In genomic region chr10:119149157-119149556, GRCh38 we compare ENCODE assay signal across 20 cellular contexts.
"Had no signal": no experiment of that assay in that cellular context is flagged by ENCODE, and none has a peak within 500 bp of the region (broad histone marks: within the 10 kb centered on the region; RNA-seq: fewer than 3 reads in every experiment).

No MANE protein-coding gene starts in this region.

- H3K4me3 Mint-ChIP-seq: memory B cell; natural killer cell treated with Interleukin-12 subunit alpha and Interleukin-12 subunit beta and Interleukin-15 and Interleukin-18, amount 100 ng/mL, for 72 hours; stimulated activated naive CD8-positive, alpha-beta T cell treated with anti-CD3 and anti-CD28 coated beads, Interleukin-15, amount 100 ng/mL, for 72 hours had no signal

- H3K9me3 ChIP-seq: colonic mucosa, esophagus squamous epithelium, left ventricle myocardium inferior, lower lobe of right lung, neutrophil, testis, tibial nerve, upper lobe of right lung, vagina had no signal

- H2AFZ ChIP-seq: hepatocyte had no signal

- H3K4me1 Mint-ChIP-seq: memory B cell; stimulated activated naive CD8-positive, alpha-beta T cell treated with anti-CD3 and anti-CD28 coated beads, Interleukin-15, amount 100 ng/mL, for 72 hours had no signal

- H3K9me3 Mint-ChIP-seq: natural killer cell treated with Interleukin-12 subunit alpha and Interleukin-12 subunit beta and Interleukin-15 and Interleukin-18, amount 100 ng/mL, for 72 hours; stimulated activated naive CD8-positive, alpha-beta T cell treated with anti-CD3 and anti-CD28 coated beads, Interleukin-15, amount 100 ng/mL, for 72 hours had no signal

- H3K36me3 ChIP-seq: colonic mucosa had no signal

- H3K4me3 ChIP-seq: colonic mucosa, esophagus squamous epithelium, hepatocyte, left ventricle myocardium inferior, lower lobe of right lung, skin epidermis, testis, tibial nerve, upper lobe of right lung, vagina had no signal

- ATAC-seq: left cardiac atrium; sciatic nerve; stimulated activated naive CD8-positive, alpha-beta T cell treated with anti-CD3 and anti-CD28 coated beads, Interleukin-15, amount 100 ng/mL, for 72 hours; upper lobe of right lung had no signal

- H3K4me1 ChIP-seq: colonic mucosa, esophagus squamous epithelium, lower lobe of right lung, testis, tibial nerve, upper lobe of right lung, vagina had no signal

- H3K79me2 ChIP-seq: hepatocyte had no signal

- H3K27me3 ChIP-seq: colonic mucosa, esophagus squamous epithelium, hepatocyte, neutrophil, testis, tibial nerve, upper lobe of right lung, vagina had no signal

- DNase-seq: colonic mucosa; esophagus squamous epithelium; foreskin fibroblast; kidney; left cardiac atrium; left ventricle myocardium inferior; lower lobe of right lung; midbrain; stimulated activated CD4-positive, alpha-beta T cell treated with anti-CD3 and anti-CD28 coated beads, Interleukin-12 subunit alpha, Interleukin-12 subunit beta, amount 100 ng/mL, for 4 hours; stimulated activated naive CD8-positive, alpha-beta T cell treated with anti-CD3 and anti-CD28 coated beads, Interleukin-15, amount 100 ng/mL, for 72 hours; testis had no signal

- H3K27ac ChIP-seq: colonic mucosa, esophagus squamous epithelium, hepatocyte, left ventricle myocardium inferior, lower lobe of right lung, neutrophil, skin epidermis, testis, tibial nerve, upper lobe of right lung, vagina had no signal

- H3K27me3 Mint-ChIP-seq: memory B cell; natural killer cell treated with Interleukin-12 subunit alpha and Interleukin-12 subunit beta and Interleukin-15 and Interleukin-18, amount 100 ng/mL, for 72 hours; stimulated activated naive CD8-positive, alpha-beta T cell treated with anti-CD3 and anti-CD28 coated beads, Interleukin-15, amount 100 ng/mL, for 72 hours had no signal

- H3K4me2 ChIP-seq: hepatocyte had no signal
